In the genomic region with DNA sequence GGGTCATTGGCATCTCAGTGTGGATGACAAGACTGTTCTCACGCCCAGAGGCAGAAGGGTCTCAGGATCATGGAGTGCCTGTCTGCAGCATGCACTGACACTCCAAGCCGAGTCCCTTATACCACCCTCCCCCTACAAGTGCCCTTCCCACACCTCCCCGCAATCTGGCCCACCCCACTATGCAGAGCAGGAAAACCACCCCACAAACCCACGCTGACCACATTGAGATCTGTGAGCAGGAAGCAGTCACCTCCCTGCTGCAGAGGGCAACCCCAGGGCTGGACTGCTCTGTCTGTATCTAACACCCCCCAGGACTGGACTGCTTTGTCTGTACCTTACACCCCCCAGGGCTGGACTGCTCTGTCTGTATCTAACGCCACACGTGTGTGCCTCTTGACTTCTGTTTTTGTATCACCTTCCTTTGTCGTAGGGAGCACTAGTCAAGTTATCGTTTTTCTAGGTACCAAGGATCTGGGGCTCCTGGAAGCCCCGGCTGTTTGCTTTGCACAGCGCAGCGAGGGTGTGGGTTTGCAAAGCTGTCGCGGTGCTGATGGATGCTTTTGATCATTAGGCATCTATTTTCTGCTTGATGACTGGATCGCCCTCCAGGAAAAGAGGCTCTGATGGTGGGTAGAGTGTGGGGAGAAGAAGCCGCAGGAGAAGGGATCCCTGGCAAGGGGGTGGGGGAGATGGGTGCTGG, we compare ENCODE assay signal across 21 cellular contexts. TPM values are rescaled to one million over a fixed set of nuclear protein-coding genes. Genes with fewer than 3 reads are reported as not detected.
DNase-seq lines count a peak whose midpoint lies in the region; ATAC-seq and TF ChIP-seq lines count a peak whose summit lies in the region.
"Had no signal": no experiment of that assay in that cellular context is flagged by ENCODE, and none has a peak within 500 bp of the region (broad histone marks: within the 10 kb centered on the region; RNA-seq: fewer than 3 reads in every experiment).

No MANE protein-coding gene starts in this region.

- DNase-seq in T-helper 1 cell (no peak), glutamatergic neuron (no peak), ascending aorta (ENCODE audit: low spot score in 2 of 2) (no peak), G401 (ENCODE audit: low spot score) (no peak)
- DNase-seq in activated CD8-positive, alpha-beta T cell treated with anti-CD3 and anti-CD28 coated beads for 36 hours: peak; percentile 18
- peak; percentile 26 for DNase-seq in stimulated activated CD8-positive, alpha-beta memory T cell treated with anti-CD3 and anti-CD28 coated beads, Interleukin-4, amount 100 ng/mL, for 48 hours
- DNase-seq: C1 segment of cervical spinal cord, Caco-2, DMS53, IMR-90, Kasumi-1, NCI-H1105 treated with DMSO at 0.1 percent for 48 hours, NCI-H187 treated with DMSO at 0.1 percent for 48 hours, NCI-H446 treated with DMSO at 0.1 percent for 48 hours, NCI-H82 had no signal

- POLR2A ChIA-PET in activated CD8-positive, alpha-beta T cell treated with anti-CD3 and anti-CD28 coated beads for 36 hours (lab: Charles Lee): no interaction called here

- no peaks in the 10 kb centered on the region for H3K27me3 ChIP-seq in ascending aorta
- H3K27me3 ChIP-seq: SJSA1 had no signal

- ATAC-seq in activated CD8-positive, alpha-beta T cell treated with anti-CD3 and anti-CD28 coated beads for 36 hours: no peak
- ATAC-seq in GM18858 (IDR thresholded peaks at IDR 0.05; ENCODE audit: unreplicated experiment): no peak

- no peaks in the 10 kb centered on the region for H3K36me3 ChIP-seq in ascending aorta
- H3K36me3 ChIP-seq: HAP-1, SJSA1 had no signal

- no peak overlapping the region for H3K27ac ChIP-seq in ascending aorta
- H3K27ac ChIP-seq: 22Rv1, SJSA1 had no signal

- in situ Hi-C loops in G401 (cut with HindIII; ENCODE audit: low sequenced_read_pairs): no loop called here

- no peak for TF ChIP-seq CTCF in activated CD8-positive, alpha-beta T cell treated with anti-CD3 and anti-CD28 coated beads for 36 hours (IDR thresholded peaks at IDR 0.05)
- TF ChIP-seq CTCF in glutamatergic neuron (IDR thresholded peaks at IDR 0.05; ENCODE audit: partially characterized antibody, unreplicated experiment) (no peak), ascending aorta (IDR thresholded peaks at IDR 0.05) (no peak)

- H3K9me3 ChIP-seq in ascending aorta: no peaks in the 10 kb centered on the region
- H3K9me3 ChIP-seq: Caco-2, HAP-1, SJSA1 had no signal

- no peaks in the 10 kb centered on the region for H3K9me3 Mint-ChIP-seq in T-helper 1 cell treated with Interleukin-12 subunit alpha and Interleukin-12 subunit beta and Interleukin-4 antibody, amounts not matched to agents 30 μg/mL and 1 μg/mL, for 36 hours
- no peaks in the 10 kb centered on the region for H3K9me3 Mint-ChIP-seq in activated CD8-positive, alpha-beta T cell treated with anti-CD3 and anti-CD28 coated beads for 36 hours
- H3K9me3 Mint-ChIP-seq in glutamatergic neuron (ENCODE audit: unreplicated experiment): peaks cover 3% of the 10 kb centered on the region

- peaks cover 11% of the 10 kb centered on the region for H3K4me1 Mint-ChIP-seq in T-helper 1 cell treated with Interleukin-12 subunit alpha and Interleukin-12 subunit beta and Interleukin-4 antibody, amounts not matched to agents 30 μg/mL and 1 μg/mL, for 36 hours (ENCODE audit: low read depth)
- H3K4me1 Mint-ChIP-seq in activated CD8-positive, alpha-beta T cell treated with anti-CD3 and anti-CD28 coated beads for 36 hours (ENCODE audit: low read depth): peaks cover 6% of the 10 kb centered on the region
- peaks cover 17% of the 10 kb centered on the region for H3K4me1 Mint-ChIP-seq in glutamatergic neuron (ENCODE audit: low read depth, unreplicated experiment)

- H3K36me3 Mint-ChIP-seq in T-helper 1 cell treated with Interleukin-12 subunit alpha and Interleukin-12 subunit beta and Interleukin-4 antibody, amounts not matched to agents 30 μg/mL and 1 μg/mL, for 36 hours (ENCODE audit: low read depth): no peaks in the 10 kb centered on the region
- no peaks in the 10 kb centered on the region for H3K36me3 Mint-ChIP-seq in activated CD8-positive, alpha-beta T cell treated with anti-CD3 and anti-CD28 coated beads for 36 hours (ENCODE audit: low read depth)
- no peaks in the 10 kb centered on the region for H3K36me3 Mint-ChIP-seq in glutamatergic neuron (ENCODE audit: unreplicated experiment)

- peaks cover 16% of the 10 kb centered on the region for H3K27me3 Mint-ChIP-seq in T-helper 1 cell treated with Interleukin-12 subunit alpha and Interleukin-12 subunit beta and Interleukin-4 antibody, amounts not matched to agents 30 μg/mL and 1 μg/mL, for 36 hours (ENCODE audit: low read depth)
- H3K27me3 Mint-ChIP-seq in activated CD8-positive, alpha-beta T cell treated with anti-CD3 and anti-CD28 coated beads for 36 hours: peaks cover 22% of the 10 kb centered on the region
- H3K27me3 Mint-ChIP-seq in glutamatergic neuron (ENCODE audit: unreplicated experiment): peaks cover 3% of the 10 kb centered on the region

- peaks cover 0 to 3% of the 10 kb centered on the region in 2 donors for H3K4me1 ChIP-seq in ascending aorta
- H3K4me1 ChIP-seq: Caco-2, HAP-1, SJSA1 had no signal

- intact Hi-C loops in activated CD8-positive, alpha-beta T cell treated with anti-CD3 and anti-CD28 coated beads for 36 hours (cut with micrococcal nuclease): no loop called here
- intact Hi-C loops in ascending aorta (cut with DNase I): no loop called here

- no peak overlapping the region for H3K4me3 Mint-ChIP-seq in T-helper 1 cell treated with Interleukin-12 subunit alpha and Interleukin-12 subunit beta and Interleukin-4 antibody, amounts not matched to agents 30 μg/mL and 1 μg/mL, for 36 hours
- no peak overlapping the region for H3K4me3 Mint-ChIP-seq in activated CD8-positive, alpha-beta T cell treated with anti-CD3 and anti-CD28 coated beads for 36 hours
- peak overlapping the region; percentile 25 for H3K4me3 Mint-ChIP-seq in glutamatergic neuron (ENCODE audit: unreplicated experiment)

- H3K4me3 ChIP-seq in ascending aorta: no peak overlapping the region
- H3K4me3 ChIP-seq: HAP-1, SJSA1 had no signal

- CTCF ChIA-PET in activated CD8-positive, alpha-beta T cell treated with anti-CD3 and anti-CD28 coated beads for 36 hours (lab: Charles Lee): no interaction called here

- peak overlapping the region; percentile 1 for H3K27ac Mint-ChIP-seq in T-helper 1 cell treated with Interleukin-12 subunit alpha and Interleukin-12 subunit beta and Interleukin-4 antibody, amounts not matched to agents 30 μg/mL and 1 μg/mL, for 36 hours
- no peak overlapping the region for H3K27ac Mint-ChIP-seq in activated CD8-positive, alpha-beta T cell treated with anti-CD3 and anti-CD28 coated beads for 36 hours
- peak overlapping the region; percentile 18 for H3K27ac Mint-ChIP-seq in glutamatergic neuron (ENCODE audit: unreplicated experiment)

RNA-seq across cellular contexts. Expression of gene OLFM1, which starts 21.5 kb away (rescaled TPM):
- not detected for total RNA-seq in activated CD8-positive, alpha-beta T cell treated with anti-CD3 and anti-CD28 coated beads for 36 hours
- 387 TPM for total RNA-seq in glutamatergic neuron (ENCODE audit: unreplicated experiment)
- total RNA-seq in ascending aorta: 102 TPM
- total RNA-seq in G401 (2014; rRNA removed; shearing (Covaris generic)): 5.9 and 6.5 TPM in 2 replicates
- total RNA-seq: Caco-2, OCI-LY7 had no signal

Comparison
In these comparisons a context has a peak if more than half of its experiments do, and no peak if none do; other contexts are left out.
1. DNase-seq: peak in activated CD8-positive, alpha-beta T cell treated with anti-CD3 and anti-CD28 coated beads for 36 hours (single experiment) and stimulated activated CD8-positive, alpha-beta memory T cell treated with anti-CD3 and anti-CD28 coated beads, Interleukin-4, amount 100 ng/mL, for 48 hours (single experiment); none in T-helper 1 cell (0 of 5), glutamatergic neuron (single experiment), ascending aorta (0 of 2) and G401 (single experiment).
2. RNA of gene OLFM1, which starts 21.5 kb away (total RNA-seq): 387 TPM in glutamatergic neuron (single experiment) and 102 TPM in ascending aorta (single experiment); 5.9 to 6.5 TPM in G401 and not detected in activated CD8-positive, alpha-beta T cell treated with anti-CD3 and anti-CD28 coated beads for 36 hours; every median in the first group is over 10 times any median in the second.